ENCODE assay signal across 7 cellular contexts in genomic region chr14:101791919-101792572, GRCh38. TPM values are rescaled to one million over a fixed set of nuclear protein-coding genes. Genes with fewer than 3 reads are reported as not detected.
DNase-seq lines count a peak whose midpoint lies in the region; ATAC-seq, FAIRE-seq and TF ChIP-seq lines count a peak whose summit lies in the region.

No MANE protein-coding gene starts in this region.

- no peak for DNase-seq in GM18507 (ENCODE audit: extremely low spot score, insufficient read length, low read depth)
- no peak for DNase-seq in dorsolateral prefrontal cortex
- DNase-seq in NCI-H510A (lab: John Stamatoyannopoulos, UW) = no peak
- no peak for DNase-seq in NCI-H128 (lab: John Stamatoyannopoulos, UW; ENCODE audit: unreplicated experiment)

- H3K4me2 ChIP-seq in OCI-LY3 (ENCODE audit: low read length) = peak overlapping the region; percentile 59
- H3K4me2 ChIP-seq in parathyroid adenoma (ENCODE audit: low read length) = peak overlapping the region; percentile 29

- FAIRE-seq in GM18507 (lab: Jason Lieb, UNC) = peak; percentile 71

- H3K79me2 ChIP-seq in OCI-LY3 (ENCODE audit: low read length) = no peaks in the 10 kb centered on the region
- H3K79me2 ChIP-seq in parathyroid adenoma = peaks cover 4% of the 10 kb centered on the region

- 0 out of 2 replicates have a peak, but pooled peaks cover 3% of the 10 kb centered on the region for H3K9me3 ChIP-seq in OCI-LY3 (ENCODE audit: insufficient read depth, low read length)
- H3K9me3 ChIP-seq in parathyroid adenoma (ENCODE audit: control insufficient read depth, low read length) = no peaks in the 10 kb centered on the region

- ATAC-seq in HG03108 (IDR thresholded peaks at IDR 0.05; ENCODE audit: unreplicated experiment) = no peak

- TF ChIP-seq CTCF in OCI-LY3 (IDR thresholded peaks at IDR 0.05; ENCODE audit: low read depth, low read length) (no peak), dorsolateral prefrontal cortex (IDR thresholded peaks at IDR 0.05 in 54 of 56, conservative IDR thresholded peaks at IDR 0.05 in 2 of 56; ENCODE audit: low read depth in 1 of 56, partially characterized antibody in 56 of 56) (no peak), parathyroid adenoma (IDR thresholded peaks at IDR 0.05) (no peak)

- no peak overlapping the region for H3K27ac ChIP-seq in OCI-LY3 (ENCODE audit: low read length)
- peak overlapping the region in 40 of 59 donors; percentile 2 to 78 (median 54) for H3K27ac ChIP-seq in dorsolateral prefrontal cortex
- H3K27ac ChIP-seq in parathyroid adenoma = peak overlapping the region; percentile 40

- peak overlapping the region; percentile 31 for H3K4me3 ChIP-seq in OCI-LY3 (ENCODE audit: low read length)
- peak overlapping the region in 53 of 59 donors; percentile 0 to 58 (median 34) for H3K4me3 ChIP-seq in dorsolateral prefrontal cortex
- H3K4me3 ChIP-seq in parathyroid adenoma (ENCODE audit: low read depth, low read length) = no peak overlapping the region

- H3K27me3 ChIP-seq in OCI-LY3 (ENCODE audit: low read depth, low read length) = no peaks in the 10 kb centered on the region
- no peaks in the 10 kb centered on the region for H3K27me3 ChIP-seq in dorsolateral prefrontal cortex
- no peaks in the 10 kb centered on the region for H3K27me3 ChIP-seq in parathyroid adenoma (ENCODE audit: control insufficient read depth, insufficient read depth, low read length)

- H2AFZ ChIP-seq in OCI-LY3 (ENCODE audit: low read depth, low read length) = no peak overlapping the region; the same call in 1 of the 2 replicates
- H2AFZ ChIP-seq in parathyroid adenoma = peak overlapping the region; percentile 20

- H3K9ac ChIP-seq in OCI-LY3 (ENCODE audit: low read length) = peak overlapping the region; percentile 4; the same call in 1 of the 2 replicates
- H3K9ac ChIP-seq in parathyroid adenoma = no peak overlapping the region

- no peaks in the 10 kb centered on the region for H4K20me1 ChIP-seq in OCI-LY3 (ENCODE audit: insufficient read depth, low read length)

- intact Hi-C loops in dorsolateral prefrontal cortex (cut with DNase I) = no loop called here

- H3K4me1 ChIP-seq in OCI-LY3 (ENCODE audit: low read length) = peaks cover 10% of the 10 kb centered on the region
- H3K4me1 ChIP-seq in parathyroid adenoma = no peaks in the 10 kb centered on the region

- H3K36me3 ChIP-seq in OCI-LY3 (replicated peaks; ENCODE audit: low read depth, low read length) = no peaks in the 10 kb centered on the region
- no peaks in the 10 kb centered on the region for H3K36me3 ChIP-seq in parathyroid adenoma (ENCODE audit: control insufficient read depth, insufficient read depth, low read length)

RNA-seq across cellular contexts. Expression of gene PPP2R5C, which starts 30.5 kb away (rescaled TPM):
- total RNA-seq in dorsolateral prefrontal cortex = 100 to 1,000 TPM; 150 to 242 (median 182) TPM
